In genomic region chr3:40800343-40800742, GRCh38 we compare ENCODE assay signal across 10 cellular contexts.
DNase-seq lines count a peak whose midpoint lies in the region; ATAC-seq, FAIRE-seq and TF ChIP-seq lines count a peak whose summit lies in the region.
"Had no signal": no experiment of that assay in that cellular context is flagged by ENCODE, and none has a peak within 500 bp of the region (broad histone marks: within the 10 kb centered on the region; RNA-seq: fewer than 3 reads in every experiment).

No MANE protein-coding gene starts in this region.

- no peaks in the 10 kb centered on the region for H3K27me3 ChIP-seq in body of pancreas
- H3K27me3 ChIP-seq: BLaER1 had no signal

- intact Hi-C loops in body of pancreas (cut with DNase I) = no loop called here

- H3K4me3 ChIP-seq in body of pancreas = no peak overlapping the region
- H3K4me3 ChIP-seq: BLaER1 had no signal

- FAIRE-seq in HTR-8/SVneo (lab: Jason Lieb, UNC) = no peak

- H3K4me1 ChIP-seq in body of pancreas = no peaks in the 10 kb centered on the region
- H3K4me1 ChIP-seq: BLaER1 had no signal

- no peaks in the 10 kb centered on the region for H3K36me3 ChIP-seq in body of pancreas (replicated peaks in 1 of 2; ENCODE audit: insufficient read depth in 1 of 2, low read depth in 2 of 2)
- H3K36me3 ChIP-seq: BLaER1 had no signal

- ATAC-seq in body of pancreas = no peak
- no peak for ATAC-seq in GM21528 (IDR thresholded peaks at IDR 0.05; ENCODE audit: low FRiP score, unreplicated experiment)
- ATAC-seq in HG02759 (IDR thresholded peaks at IDR 0.05; ENCODE audit: unreplicated experiment) = no peak

- TF ChIP-seq POLR2A in body of pancreas (IDR thresholded peaks at IDR 0.05) = no peak

- H3K27ac ChIP-seq in body of pancreas = peak overlapping the region in 1 of 4 donors; percentile 30
- H3K27ac ChIP-seq: BLaER1 had no signal

- no peak for TF ChIP-seq CTCF in body of pancreas (IDR thresholded peaks at IDR 0.05)

- peak; percentile 92 for DNase-seq in A172 (ENCODE audit: low spot score)
- DNase-seq in HTR-8/SVneo (ENCODE audit: insufficient read length, low spot score) = peak; percentile 40
- peak in 3 of 4 donors; percentile 13 to 57 (median 21) for DNase-seq in body of pancreas
- peak; percentile 98 for DNase-seq in kidney glomerular epithelial cell (lab: John Stamatoyannopoulos, UW)
- no peak for DNase-seq in NCI-H748 (lab: John Stamatoyannopoulos, UW; ENCODE audit: unreplicated experiment)
- no peak for DNase-seq in ureter (ENCODE audit: low spot score)
- DNase-seq: NCI-H2081 had no signal

- H3K9me3 ChIP-seq in body of pancreas = no peaks in the 10 kb centered on the region
- H3K9me3 ChIP-seq: BLaER1 had no signal

Comparison
In these comparisons a context has a peak if more than half of its experiments do, and no peak if none do; other contexts are left out.
1. DNase-seq: peak in A172 (single experiment), HTR-8/SVneo (single experiment), body of pancreas (3 of 4) and kidney glomerular epithelial cell (single experiment); none in NCI-H748 (single experiment) and ureter (single experiment).